Comparison of ENCODE assay signal across 29 cellular contexts in genomic region chr2:182937864-182938263, GRCh38.
"Had no signal": no experiment of that assay in that cellular context is flagged by ENCODE, and none has a peak within 500 bp of the region (broad histone marks: within the 10 kb centered on the region; RNA-seq: fewer than 3 reads in every experiment).

No MANE protein-coding gene starts in this region.

- H3K27ac ChIP-seq: brain microvascular endothelial cell, KMS-11, Peyer's patch, SJCRH30, SK-N-MC had no signal

- H3K9me3 ChIP-seq: Peyer's patch, SJCRH30 had no signal

- H3K27me3 ChIP-seq: brain microvascular endothelial cell, Peyer's patch, SJCRH30 had no signal

- H3K4me2 ChIP-seq: KMS-11 had no signal

- DNase-seq: activated CD4-positive, alpha-beta T cell treated with anti-CD3 and anti-CD28 coated beads, Interleukin-2, amount 10 ng/mL, durations not matched to agents 24 days and 14 days; activated CD4-positive, alpha-beta T cell treated with anti-CD3 and anti-CD28 coated beads, Interleukin-2, amount 50 U/mL, for 4 hours; activated CD8-positive, alpha-beta T cell treated with anti-CD3 and anti-CD28 coated beads for 36 hours; activated effector memory CD4-positive, alpha-beta T cell treated with anti-CD3 and anti-CD28 coated beads, Interleukin-2, amount 50 U/mL, for 16 hours; activated naive CD4-positive, alpha-beta T cell; activated naive CD4-positive, alpha-beta T cell treated with anti-CD3 and anti-CD28 coated beads, Interleukin-2, amount 50 U/mL, for 16 hours; activated naive CD8-positive, alpha-beta T cell treated with anti-CD3 and anti-CD28 coated beads for 36 hours; activated T-cell treated with anti-CD3 and anti-CD28 coated beads, Interleukin-2, amount 50 U/mL, for 1 hour; activated T-cell treated with anti-CD3 and anti-CD28 coated beads, Interleukin-2, amount 50 U/mL, for 72 hours; amniotic stem cell; aorta; brain microvascular endothelial cell; cerebellar nuclear complex; NCI-H1105; NCI-H1417 treated with DMSO at 0.1 percent for 48 hours; NCI-H1694; NCI-H1930; NCI-H2081 treated with DMSO at 0.1 percent for 48 hours; NCI-H345; NCI-H524 treated with DMSO at 0.1 percent for 48 hours; PC-3; Peyer's patch; Right ventricle myocardium superior; RPMI8226; SJCRH30; T1000 had no signal

- H3K4me3 ChIP-seq: Peyer's patch, SJCRH30, SK-N-MC had no signal

- ATAC-seq: activated CD8-positive, alpha-beta T cell treated with anti-CD3 and anti-CD28 coated beads for 36 hours; activated T-cell treated with anti-CD3 and anti-CD28 coated beads, Interleukin-2, amount 50 U/mL, for 72 hours; activated T-helper 17 cell treated with anti-CD3 and anti-CD28 coated beads, Interleukin-2, amount 50 U/mL, for 72 hours; PC-3 had no signal

- H3K4me1 ChIP-seq: Peyer's patch, SJCRH30 had no signal
